11 cellular contexts compared by ENCODE assay signal in genomic region chr6:5517781-5518180, GRCh38.
DNase-seq lines count a peak whose midpoint lies in the region; ATAC-seq and TF ChIP-seq lines count a peak whose summit lies in the region.
"Had no signal": no experiment of that assay in that cellular context is flagged by ENCODE, and none has a peak within 500 bp of the region (broad histone marks: within the 10 kb centered on the region; RNA-seq: fewer than 3 reads in every experiment).

No MANE protein-coding gene starts in this region.

- peak overlapping the region; percentile 11 for H3K4me3 Mint-ChIP-seq in activated T-cell treated with anti-CD3 and anti-CD28 coated beads, Interleukin-2, amount 50 U/mL, for 4 hours
- H3K4me3 Mint-ChIP-seq: memory B cell had no signal

- H3F3A ChIP-seq in smooth muscle cell (ENCODE audit: low read depth), result no peaks in the 10 kb centered on the region

- ATAC-seq in GM18861 (IDR thresholded peaks at IDR 0.05; ENCODE audit: unreplicated experiment) (peak; percentile 42), HG03378 (IDR thresholded peaks at IDR 0.05; ENCODE audit: unreplicated experiment) (peak; percentile 69), GM21825 (IDR thresholded peaks at IDR 0.05; ENCODE audit: unreplicated experiment) (no peak), HG03457 (IDR thresholded peaks at IDR 0.05; ENCODE audit: unreplicated experiment) (no peak), GM18502 (IDR thresholded peaks at IDR 0.05; ENCODE audit: poor library complexity, unreplicated experiment) (no peak)
- ATAC-seq in activated T-cell treated with anti-CD3 and anti-CD28 coated beads, Interleukin-2, amount 50 U/mL, for 4 hours, result peak; percentile 71 to 88

- peaks cover 63% of the 10 kb centered on the region for H3K4me1 Mint-ChIP-seq in activated T-cell treated with anti-CD3 and anti-CD28 coated beads, Interleukin-2, amount 50 U/mL, for 4 hours (ENCODE audit: low read depth)

- H3K27ac ChIP-seq in smooth muscle cell (ENCODE audit: low read depth), result no peak overlapping the region
- H3K27ac ChIP-seq: suprapubic skin had no signal

- TF ChIP-seq CTCF in smooth muscle cell (IDR thresholded peaks at IDR 0.05; ENCODE audit: borderline replicate concordance, insufficient read depth, poor library complexity, severe bottlenecking), result no peak

- H3K4me2 ChIP-seq in smooth muscle cell, result no peak overlapping the region

- no peaks in the 10 kb centered on the region for H3K9me3 Mint-ChIP-seq in activated T-cell treated with anti-CD3 and anti-CD28 coated beads, Interleukin-2, amount 50 U/mL, for 4 hours
- H3K9me3 Mint-ChIP-seq: memory B cell had no signal

- H3K9ac ChIP-seq in smooth muscle cell (ENCODE audit: low read depth), result no peak overlapping the region

- peaks cover 67% of the 10 kb centered on the region for H4K20me1 ChIP-seq in smooth muscle cell (ENCODE audit: low read depth)

- H3K9me3 ChIP-seq in smooth muscle cell (replicated peaks; ENCODE audit: low read depth), result no peaks in the 10 kb centered on the region
- H3K9me3 ChIP-seq: suprapubic skin had no signal

- H3K4me1 ChIP-seq in smooth muscle cell (ENCODE audit: low read depth), result no peaks in the 10 kb centered on the region
- H3K4me1 ChIP-seq: suprapubic skin had no signal

- no peak overlapping the region for H3K4me3 ChIP-seq in smooth muscle cell
- H3K4me3 ChIP-seq: suprapubic skin had no signal

- H3K79me2 ChIP-seq in smooth muscle cell (ENCODE audit: low read depth), result no peaks in the 10 kb centered on the region

- no peaks in the 10 kb centered on the region for H3K36me3 Mint-ChIP-seq in activated T-cell treated with anti-CD3 and anti-CD28 coated beads, Interleukin-2, amount 50 U/mL, for 4 hours (ENCODE audit: insufficient read depth)

- WGBS in smooth muscle cell (ENCODE audit: low lambda C conversion rate), result 100% methylated on average over 2 of the region's 2 CpGs

- no peaks in the 10 kb centered on the region for H3K27me3 ChIP-seq in smooth muscle cell (ENCODE audit: low read depth)
- H3K27me3 ChIP-seq: suprapubic skin had no signal

- H3K36me3 ChIP-seq in smooth muscle cell (ENCODE audit: low read depth), result no peaks in the 10 kb centered on the region
- H3K36me3 ChIP-seq: suprapubic skin had no signal

- H3K27me3 Mint-ChIP-seq in activated T-cell treated with anti-CD3 and anti-CD28 coated beads, Interleukin-2, amount 50 U/mL, for 4 hours (ENCODE audit: low read depth), result no peaks in the 10 kb centered on the region
- H3K27me3 Mint-ChIP-seq: memory B cell had no signal

- peak; percentile 9 for DNase-seq in activated T-cell treated with anti-CD3 and anti-CD28 coated beads, Interleukin-2, amount 50 U/mL, for 4 hours
- DNase-seq in stimulated activated CD4-positive, alpha-beta T cell treated with anti-CD3 and anti-CD28 coated beads, Interleukin-4, amount 100 ng/mL, for 24 hours, result peak; percentile 41
- no peak for DNase-seq in smooth muscle cell (lab: John Stamatoyannopoulos, UW; ENCODE audit: unreplicated experiment)
- DNase-seq: DMS 273 treated with DMSO at 0.1 percent for 48 hours had no signal

- no peak overlapping the region for H2AFZ ChIP-seq in smooth muscle cell (ENCODE audit: low read depth)

Comparison
In these comparisons a context has a peak if more than half of its experiments do, and no peak if none do; other contexts are left out.
1. ATAC-seq: peak in GM18861 (single experiment), HG03378 (single experiment) and activated T-cell treated with anti-CD3 and anti-CD28 coated beads, Interleukin-2, amount 50 U/mL, for 4 hours (2 of 2); none in GM21825 (single experiment), HG03457 (single experiment) and GM18502 (single experiment).